Comparison of ENCODE assay signal across 28 cellular contexts in genomic region chr2:2635025-2635528, GRCh38.
"Had no signal": no experiment of that assay in that cellular context is flagged by ENCODE, and none has a peak within 500 bp of the region (broad histone marks: within the 10 kb centered on the region; RNA-seq: fewer than 3 reads in every experiment).

No MANE protein-coding gene starts in this region.

- H3K4me1 ChIP-seq: left lung, lower lobe of right lung, right atrium auricular region, transverse colon, vagina had no signal

- H3K9ac ChIP-seq: neural progenitor cell had no signal

- H3K27ac ChIP-seq: left lung, lower lobe of right lung, neural progenitor cell, ovary, right atrium auricular region, skin epidermis, transverse colon, upper lobe of left lung, vagina had no signal

- H3K36me3 ChIP-seq: left lung, lower lobe of right lung, neural progenitor cell, ovary, right atrium auricular region, transverse colon, upper lobe of left lung, vagina had no signal

- H3K9me3 ChIP-seq: left lung, lower lobe of right lung, ovary, right atrium auricular region, transverse colon, upper lobe of left lung, vagina had no signal

- FAIRE-seq: keratinocyte had no signal

- H3K4me1 Mint-ChIP-seq: naive B cell; natural killer cell; stimulated activated memory B cell treated with anti-CD40 and anti-IgM and Interleukin-4, amounts not matched to agents 10 μg/mL and 1 μg/mL and 100 μg/mL, for 72 hours; stimulated activated naive CD8-positive, alpha-beta T cell treated with anti-CD3 and anti-CD28 coated beads, Interleukin-15, amount 100 ng/mL, for 72 hours had no signal

- H3K27ac Mint-ChIP-seq: naive B cell; natural killer cell; nephron progenitor cell; progenitor cell of endocrine pancreas; stimulated activated memory B cell treated with anti-CD40 and anti-IgM and Interleukin-4, amounts not matched to agents 10 μg/mL and 1 μg/mL and 100 μg/mL, for 72 hours had no signal

- H3K4me3 Mint-ChIP-seq: naive B cell; natural killer cell; nephron progenitor cell; neural progenitor cell; stimulated activated memory B cell treated with anti-CD40 and anti-IgM and Interleukin-4, amounts not matched to agents 10 μg/mL and 1 μg/mL and 100 μg/mL, for 72 hours; stimulated activated naive CD8-positive, alpha-beta T cell treated with anti-CD3 and anti-CD28 coated beads, Interleukin-15, amount 100 ng/mL, for 72 hours had no signal

- DNase-seq: hippocampal formation; kidney glomerular epithelial cell; left cardiac atrium; left lung; lower lobe of right lung; mammary epithelial cell; mesenchymal stem cell; naive B cell; natural killer cell; nephron progenitor cell; ovary; stimulated activated CD4-positive, alpha-beta T cell treated with anti-CD3 and anti-CD28 coated beads, Interleukin-1b, Interleukin-23, amount 100 ng/mL, for 48 hours; stimulated activated CD4-positive, alpha-beta T cell treated with anti-CD3 and anti-CD28 coated beads, Interleukin-2, amount 100 ng/mL, for 48 hours; stimulated activated CD4-positive, alpha-beta T cell treated with anti-CD3 and anti-CD28 coated beads, Interleukin-4, amount 100 ng/mL, for 4 hours; stimulated activated CD8-positive, alpha-beta memory T cell treated with anti-CD3 and anti-CD28 coated beads, Interleukin-4, amount 100 ng/mL, for 48 hours; stimulated activated naive CD4-positive, alpha-beta T cell treated with Interleukin-2 at 50 U/mL for 16 hours; stimulated activated naive CD8-positive, alpha-beta T cell treated with anti-CD3 and anti-CD28 coated beads, Interleukin-15, amount 100 ng/mL, for 72 hours; substantia nigra; transverse colon had no signal

- H3K4me3 ChIP-seq: left lung, lower lobe of right lung, neural progenitor cell, ovary, right atrium auricular region, skin epidermis, transverse colon, upper lobe of left lung, vagina had no signal

- H2AFZ ChIP-seq: neural progenitor cell had no signal

- ATAC-seq: left cardiac atrium; left lung; lower lobe of right lung; natural killer cell; sciatic nerve; stimulated activated memory B cell treated with anti-CD40 and anti-IgM and Interleukin-4, amounts not matched to agents 10 μg/mL and 1 μg/mL and 100 μg/mL, for 72 hours; stimulated activated naive CD8-positive, alpha-beta T cell treated with anti-CD3 and anti-CD28 coated beads, Interleukin-15, amount 100 ng/mL, for 72 hours had no signal

- H3K4me2 ChIP-seq: neural progenitor cell had no signal

- H3K9me3 Mint-ChIP-seq: nephron progenitor cell, neural progenitor cell had no signal

- H3K27me3 ChIP-seq: neural progenitor cell, ovary, right atrium auricular region, transverse colon, upper lobe of left lung, vagina had no signal

- H3K36me3 Mint-ChIP-seq: natural killer cell; neural progenitor cell; stimulated activated memory B cell treated with anti-CD40 and anti-IgM and Interleukin-4, amounts not matched to agents 10 μg/mL and 1 μg/mL and 100 μg/mL, for 72 hours had no signal
